In genomic region chr2:62461707-62462106, GRCh38 we compare ENCODE assay signal across 14 cellular contexts. TPM values are rescaled to one million over a fixed set of nuclear protein-coding genes. Genes with fewer than 3 reads are reported as not detected.
DNase-seq lines count a peak whose midpoint lies in the region; ATAC-seq and TF ChIP-seq lines count a peak whose summit lies in the region.
"Had no signal": no experiment of that assay in that cellular context is flagged by ENCODE, and none has a peak within 500 bp of the region (broad histone marks: within the 10 kb centered on the region; RNA-seq: fewer than 3 reads in every experiment).

No MANE protein-coding gene starts in this region.

- peak in 2 of 5 donors; percentile 54 for DNase-seq in heart left ventricle
- DNase-seq in left ventricle myocardium inferior: no peak
- DNase-seq in coronary artery (ENCODE audit: low spot score): no peak
- no peak for DNase-seq in left lung
- DNase-seq in thyroid gland: peak; percentile 77 to 82
- no peak for DNase-seq in activated CD4-positive, alpha-beta T cell treated with anti-CD3 and anti-CD28 coated beads, Interleukin-2, amount 50 U/mL, for 1 hour
- no peak for DNase-seq in HEK293T (ENCODE audit: extremely low spot score)
- DNase-seq: activated T-cell treated with anti-CD3 and anti-CD28 coated beads, Interleukin-2, amount 50 U/mL, for 48 hours; DMS153; naive thymus-derived CD4-positive, alpha-beta T cell; NCI-H1694 treated with DMSO at 0.1 percent for 48 hours; NCI-H774 had no signal

- peaks cover 0 to 28% (median 11%) of the 10 kb centered on the region in 12 donors for H3K4me1 ChIP-seq in heart left ventricle
- peaks cover 29% of the 10 kb centered on the region for H3K4me1 ChIP-seq in left ventricle myocardium inferior
- peaks cover 0 to 15% of the 10 kb centered on the region in 2 donors for H3K4me1 ChIP-seq in left lung
- peaks cover 6 to 26% of the 10 kb centered on the region in 2 donors for H3K4me1 ChIP-seq in thyroid gland

- WGBS in heart left ventricle, 4 donors: 40 to 77% (median 74%) methylated on average over 4 of the region's 4 CpGs
- 56 to 86% methylated on average over 2 to 4 of the region's 4 CpGs for WGBS in thyroid gland, 2 donors

- POLR2A ChIA-PET in HEK293T (lab: Yijun Ruan, JAX): no interaction called here

- H3K9me3 ChIP-seq in heart left ventricle: no peaks in the 10 kb centered on the region
- no peaks in the 10 kb centered on the region for H3K9me3 ChIP-seq in left ventricle myocardium inferior (replicated peaks)
- no peaks in the 10 kb centered on the region for H3K9me3 ChIP-seq in left lung
- H3K9me3 ChIP-seq in thyroid gland: no peaks in the 10 kb centered on the region

- no peak overlapping the region for H3K4me3 ChIP-seq in heart left ventricle
- H3K4me3 ChIP-seq in left ventricle myocardium inferior: no peak overlapping the region
- no peak overlapping the region for H3K4me3 ChIP-seq in coronary artery
- H3K4me3 ChIP-seq in left lung: no peak overlapping the region
- H3K4me3 ChIP-seq in thyroid gland (replicated peaks in 1 of 3): no peak overlapping the region

- no peak overlapping the region for H3K27ac ChIP-seq in heart left ventricle
- H3K27ac ChIP-seq in left ventricle myocardium inferior (replicated peaks): no peak overlapping the region
- H3K27ac ChIP-seq in coronary artery: peak overlapping the region; percentile 20 to 33
- H3K27ac ChIP-seq in left lung: no peak overlapping the region
- peak overlapping the region in 1 of 3 donors; percentile 28 for H3K27ac ChIP-seq in thyroid gland

- ATAC-seq in heart left ventricle: peak; percentile 18 to 80 (median 57)
- peak; percentile 54 for ATAC-seq in left lung
- ATAC-seq in HG03520 (IDR thresholded peaks at IDR 0.05; ENCODE audit: unreplicated experiment): no peak
- ATAC-seq: activated CD4-positive, CD25-positive, alpha-beta regulatory T cell treated with anti-CD3 and anti-CD28 coated beads, Interleukin-2, amount 50 U/mL, for 24 hours; naive thymus-derived CD4-positive, alpha-beta T cell had no signal

- TF ChIP-seq POLR2A in heart left ventricle (IDR thresholded peaks at IDR 0.05) (no peak), thyroid gland (IDR thresholded peaks at IDR 0.05) (no peak)

- CTCF ChIA-PET in HEK293T (lab: Yijun Ruan, JAX): no interaction called here

- intact Hi-C loops in heart left ventricle (cut with DNase I): loop anchor here in 1 of 10 donors (10.0 kb wide), 1 partner anchor 243 kb away; the partner anchor contains the start of gene EHBP1
- intact Hi-C loops in left ventricle myocardium inferior (cut with micrococcal nuclease): no loop called here
- intact Hi-C loops in left lung (cut with DNase I): no loop called here
- intact Hi-C loops in thyroid gland (cut with DNase I): loop anchor here (5.0 to 10.0 kb wide), 2 partner anchors 46 to 243 kb away; partner anchors contain the start of genes EHBP1 and TMEM17

- TF ChIP-seq CTCF in heart left ventricle (IDR thresholded peaks at IDR 0.05): no peak
- no peak for TF ChIP-seq CTCF in left ventricle myocardium inferior (IDR thresholded peaks at IDR 0.05; ENCODE audit: borderline replicate concordance)
- no peak for TF ChIP-seq CTCF in coronary artery (IDR thresholded peaks at IDR 0.05)
- TF ChIP-seq CTCF in left lung (IDR thresholded peaks at IDR 0.05): no peak
- TF ChIP-seq CTCF in thyroid gland (IDR thresholded peaks at IDR 0.05): no peak

- H3K36me3 ChIP-seq in heart left ventricle (no peaks in the 10 kb centered on the region), left ventricle myocardium inferior (no peaks in the 10 kb centered on the region), left lung (no peaks in the 10 kb centered on the region), thyroid gland (no peaks in the 10 kb centered on the region)

- H3K27me3 ChIP-seq in heart left ventricle (no peaks in the 10 kb centered on the region), left ventricle myocardium inferior (ENCODE audit: low read depth) (peaks cover 7% of the 10 kb centered on the region), left lung (no peaks in the 10 kb centered on the region), thyroid gland (no peaks in the 10 kb centered on the region)

TF ChIP-seq in HEK293T, 16 proteins besides CTCF, POLR2A, EP300 and RAD21:
- no peak for TF ChIP-seq NFRKB (IDR thresholded peaks at IDR 0.05)
- TF ChIP-seq FOXK2 (IDR thresholded peaks at IDR 0.05): no peak
- TF ChIP-seq ARNT (IDR thresholded peaks at IDR 0.05): no peak
- no peak for TF ChIP-seq FOXA1 (IDR thresholded peaks at IDR 0.05)
- TF ChIP-seq PKNOX1 (IDR thresholded peaks at IDR 0.05): no peak
- no peak for TF ChIP-seq ELF4 (IDR thresholded peaks at IDR 0.05)
- TF ChIP-seq TARDBP (IDR thresholded peaks at IDR 0.05): no peak
- TF ChIP-seq L3MBTL2 (conservative IDR thresholded peaks at IDR 0.05): no peak
- TF ChIP-seq HDGF (IDR thresholded peaks at IDR 0.05; ENCODE audit: borderline replicate concordance): no peak
- no peak for TF ChIP-seq FOXM1 (IDR thresholded peaks at IDR 0.05; ENCODE audit: borderline replicate concordance)
- no peak for TF ChIP-seq ZNF384 (IDR thresholded peaks at IDR 0.05)
- TF ChIP-seq BHLHE40 (IDR thresholded peaks at IDR 0.05; ENCODE audit: borderline replicate concordance): no peak
- TF ChIP-seq LEF1 (IDR thresholded peaks at IDR 0.05; ENCODE audit: borderline replicate concordance): no peak
- TF ChIP-seq SUZ12 (IDR thresholded peaks at IDR 0.05): no peak
- no peak for TF ChIP-seq CTBP1 (IDR thresholded peaks at IDR 0.05; ENCODE audit: borderline replicate concordance)
- no peak for TF ChIP-seq SP1 (IDR thresholded peaks at IDR 0.05)

RNA-seq across cellular contexts. Expression of gene TMEM17, which starts 44.3 kb away (rescaled TPM):
- 1 to 10 TPM; 1.2 to 2.3 (median 1.6) TPM for total RNA-seq in heart left ventricle
- 1 to 10 TPM in 1 of 2 donors, under 1 TPM in 1; 0.80 to 1.1 TPM for polyA plus RNA-seq in heart left ventricle
- total RNA-seq in left ventricle myocardium inferior: 2.2 TPM
- 1 to 10 TPM; 1.8 to 2.7 TPM for total RNA-seq in left lung
- 1 to 10 TPM; 2.1 to 6.0 (median 4.8) TPM for total RNA-seq in thyroid gland

Comparison
In these comparisons a context has a peak if more than half of its experiments do, and no peak if none do; other contexts are left out.
1. DNase-seq: peak in thyroid gland (2 of 2); none in left ventricle myocardium inferior (single experiment), coronary artery (single experiment), left lung (0 of 2), activated CD4-positive, alpha-beta T cell treated with anti-CD3 and anti-CD28 coated beads, Interleukin-2, amount 50 U/mL, for 1 hour (single experiment) and HEK293T (single experiment).
2. H3K27ac ChIP-seq: peak in coronary artery (2 of 2); none in heart left ventricle (0 of 12), left ventricle myocardium inferior (single experiment) and left lung (0 of 2).